1 cellular context compared by ENCODE assay signal in genomic region chr18:10558243-10558966, GRCh38.
TF ChIP-seq lines count a peak whose summit lies in the region.

No MANE protein-coding gene starts in this region.

TF ChIP-seq in GM12878, 131 proteins besides CTCF, POLR2A, EP300 and RAD21:
- TF ChIP-seq CHD4 (IDR thresholded peaks at IDR 0.05) (no peak), SPI1 (IDR thresholded peaks at IDR 0.05; ENCODE audit: borderline replicate concordance, insufficient read depth, low read depth, low read length) (peak; percentile 47; the same call in 1 of the 2 replicates)
